Comparison of ENCODE assay signal across 22 cellular contexts in genomic region chr12:70604662-70605061, GRCh38.
"Had no signal": no experiment of that assay in that cellular context is flagged by ENCODE, and none has a peak within 500 bp of the region (broad histone marks: within the 10 kb centered on the region; RNA-seq: fewer than 3 reads in every experiment).

No MANE protein-coding gene starts in this region.

- H3K9me3 ChIP-seq: SJSA1 had no signal

- ATAC-seq: K562, Panc1 had no signal

- H3K4me3 ChIP-seq: K562, SJSA1, SK-N-MC had no signal

- H3K36me3 ChIP-seq: SJSA1 had no signal

- DNase-seq: Kasumi-1, MM.1S, NCI-H1092 treated with DMSO at 0.1 percent for 48 hours, NCI-H1436, NCI-H187, NCI-H2029, NCI-H2081 treated with DMSO at 0.1 percent for 48 hours, NCI-H2171, NCI-H226, NCI-H446, NCI-H510A, NCI-H524 treated with DMSO at 0.1 percent for 48 hours, NCI-H69, NCI-H774, SIG-M5 had no signal

- H3K27ac ChIP-seq: HL-60, KMS-11, RWPE1, SJSA1, SK-N-MC had no signal

- H3K27me3 ChIP-seq: SJSA1 had no signal
